In the genomic region with DNA sequence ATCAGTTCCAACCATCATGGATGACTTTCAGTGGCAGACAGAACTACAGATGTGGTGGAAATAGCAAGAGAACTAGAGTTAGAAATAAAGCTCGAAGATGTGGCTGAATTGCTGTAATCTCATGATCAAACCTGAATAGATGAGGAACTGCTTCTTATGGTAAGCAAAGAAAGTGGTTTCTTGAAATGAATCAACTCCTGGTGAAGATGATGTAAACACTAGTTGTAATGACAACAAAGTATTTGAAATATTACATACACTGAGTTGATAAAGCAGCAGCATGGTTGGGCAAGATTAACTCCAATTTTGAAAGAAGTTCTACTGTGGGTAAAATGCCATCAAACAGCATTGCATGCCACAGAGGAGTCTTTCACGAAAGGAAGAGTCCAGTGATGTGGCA, we compare ENCODE assay signal across 17 cellular contexts.
"Had no signal": no experiment of that assay in that cellular context is flagged by ENCODE, and none has a peak within 500 bp of the region (broad histone marks: within the 10 kb centered on the region; RNA-seq: fewer than 3 reads in every experiment).

No MANE protein-coding gene starts in this region.

- H3K4me3 Mint-ChIP-seq: activated CD4-positive, alpha-beta T cell treated with anti-CD3 and anti-CD28 coated beads, Interleukin-2, amount 10 ng/mL, durations not matched to agents 24 days and 14 days; activated naive CD8-positive, alpha-beta T cell; naive B cell; WTC11 had no signal

- FAIRE-seq: endometrium had no signal

- H3K4me3 ChIP-seq: breast epithelium, lung, thyroid gland, vagina had no signal

- H3K9me3 ChIP-seq: breast epithelium, thyroid gland, vagina had no signal

- H3K36me3 Mint-ChIP-seq: activated naive CD8-positive, alpha-beta T cell; naive B cell; WTC11 had no signal

- H3K4me1 Mint-ChIP-seq: activated CD4-positive, alpha-beta T cell treated with anti-CD3 and anti-CD28 coated beads, Interleukin-2, amount 10 ng/mL, durations not matched to agents 24 days and 14 days; naive B cell had no signal

- ATAC-seq: esophagus mucosa, foreskin keratinocyte, WTC11 had no signal

- H3K36me3 ChIP-seq: breast epithelium, thyroid gland, vagina had no signal

- H3K4me1 ChIP-seq: breast epithelium, foreskin keratinocyte, thyroid gland, vagina had no signal

- H3K27me3 Mint-ChIP-seq: activated naive CD8-positive, alpha-beta T cell; naive B cell had no signal

- H3K27ac Mint-ChIP-seq: activated CD4-positive, alpha-beta T cell treated with anti-CD3 and anti-CD28 coated beads, Interleukin-2, amount 10 ng/mL, durations not matched to agents 24 days and 14 days; activated naive CD8-positive, alpha-beta T cell; naive B cell; WTC11 had no signal

- DNase-seq: activated CD4-positive, alpha-beta T cell treated with anti-CD3 and anti-CD28 coated beads, Interleukin-2, amount 10 ng/mL, durations not matched to agents 24 days and 14 days; activated effector memory CD4-positive, alpha-beta T cell treated with Interleukin-2 at 50 U/mL for 16 hours; activated T-cell treated with anti-CD3 and anti-CD28 coated beads for 4 hours; aorta; foreskin keratinocyte; head of caudate nucleus; left colon; naive B cell; stimulated activated CD4-positive, alpha-beta T cell treated with anti-CD3 and anti-CD28 coated beads, Interleukin-4, amount 100 ng/mL, for 4 hours; thyroid gland had no signal

- H3K27me3 ChIP-seq: breast epithelium, foreskin keratinocyte, thyroid gland, vagina had no signal

- H3K27ac ChIP-seq: breast epithelium, foreskin keratinocyte, thyroid gland, vagina had no signal

- H3K9me3 Mint-ChIP-seq: activated CD4-positive, alpha-beta T cell treated with anti-CD3 and anti-CD28 coated beads, Interleukin-2, amount 10 ng/mL, durations not matched to agents 24 days and 14 days; naive B cell; WTC11 had no signal
